Comparison of ENCODE assay signal across 17 cellular contexts in genomic region chr16:35147556-35148504, GRCh38.
DNase-seq lines count a peak whose midpoint lies in the region; ATAC-seq and TF ChIP-seq lines count a peak whose summit lies in the region.
"Had no signal": no experiment of that assay in that cellular context is flagged by ENCODE, and none has a peak within 500 bp of the region (broad histone marks: within the 10 kb centered on the region; RNA-seq: fewer than 3 reads in every experiment).

No MANE protein-coding gene starts in this region.

- CTCF ChIA-PET in activated CD4-positive, alpha-beta memory T cell treated with anti-CD3 and anti-CD28 coated beads, Interleukin-2, amount 10 ng/mL, durations not matched to agents 7 days and 5 days (lab: Charles Lee), result no interaction called here
- CTCF ChIA-PET in Caco-2 (lab: Charles Lee), result no interaction called here

- H3K36me3 ChIP-seq in H7 (replicated peaks; ENCODE audit: control insufficient read depth, insufficient read depth, low read length) (no peaks in the 10 kb centered on the region), lower lobe of right lung (no peaks in the 10 kb centered on the region), Caco-2 (ENCODE audit: control insufficient read depth, insufficient read depth, low read length) (no peaks in the 10 kb centered on the region)

- no TSS peak for BruUV-seq in Caco-2 (replicated peaks; lab: Mats Ljungman, UMichigan)

- H3K9me3 ChIP-seq in lower lobe of right lung (peaks cover 7% of the 10 kb centered on the region), Caco-2 (no peaks in the 10 kb centered on the region)

- no peak overlapping the region for H3K4me3 ChIP-seq in H7 (ENCODE audit: insufficient read depth, low read depth, low read length)
- no peak overlapping the region for H3K4me3 ChIP-seq in lower lobe of right lung
- H3K4me3 ChIP-seq in Caco-2 (ENCODE audit: low read depth, low read length), result no peak overlapping the region
- H3K4me3 ChIP-seq: GM12878, GM23248 had no signal

- no peak for ATAC-seq in lower lobe of right lung
- ATAC-seq: CD8-positive, alpha-beta T cell; GM12878; HCT116 had no signal

- no peak overlapping the region for H3K27ac Mint-ChIP-seq in chondrocyte (ENCODE audit: unreplicated experiment)
- H3K27ac Mint-ChIP-seq in activated CD4-positive, alpha-beta memory T cell treated with anti-CD3 and anti-CD28 coated beads, Interleukin-2, amount 10 ng/mL, durations not matched to agents 7 days and 5 days, result no peak overlapping the region
- no peak overlapping the region for H3K27ac Mint-ChIP-seq in Caco-2 (ENCODE audit: unreplicated experiment)
- H3K27ac Mint-ChIP-seq: CD4-positive, CD25-positive, alpha-beta regulatory T cell; CD8-positive, alpha-beta T cell; H9 had no signal

- H3K4me1 ChIP-seq in lower lobe of right lung (no peaks in the 10 kb centered on the region), Caco-2 (no peaks in the 10 kb centered on the region)

- H3K4me3 Mint-ChIP-seq in chondrocyte (ENCODE audit: unreplicated experiment) (no peak overlapping the region), Caco-2 (ENCODE audit: unreplicated experiment) (no peak overlapping the region)
- no peak overlapping the region for H3K4me3 Mint-ChIP-seq in activated CD4-positive, alpha-beta memory T cell treated with anti-CD3 and anti-CD28 coated beads, Interleukin-2, amount 10 ng/mL, durations not matched to agents 7 days and 5 days
- H3K4me3 Mint-ChIP-seq: CD4-positive, CD25-positive, alpha-beta regulatory T cell; CD8-positive, alpha-beta T cell; H9 had no signal

- TF ChIP-seq CTCF in chondrocyte (IDR thresholded peaks at IDR 0.05), result no peak
- TF ChIP-seq CTCF in lower lobe of right lung (IDR thresholded peaks at IDR 0.05), result no peak
- no peak for TF ChIP-seq CTCF in Caco-2 (IDR thresholded peaks at IDR 0.05; ENCODE audit: insufficient read depth in 1 of 2, low read depth in 1 of 2, low read length in 1 of 2, severe bottlenecking in 1 of 2, unreplicated experiment in 1 of 2)

- intact Hi-C loops in lower lobe of right lung (cut with DNase I), result no loop called here
- intact Hi-C loops in Caco-2 (cut with micrococcal nuclease; ENCODE audit: unreplicated experiment), result no loop called here

- H3K9me3 Mint-ChIP-seq in chondrocyte (ENCODE audit: low read depth) (peaks cover 59% of the 10 kb centered on the region), Caco-2 (ENCODE audit: unreplicated experiment) (peaks cover 18% of the 10 kb centered on the region)
- peaks cover 39% of the 10 kb centered on the region for H3K9me3 Mint-ChIP-seq in activated CD4-positive, alpha-beta memory T cell treated with anti-CD3 and anti-CD28 coated beads, Interleukin-2, amount 10 ng/mL, durations not matched to agents 7 days and 5 days

- H3K27ac ChIP-seq in lower lobe of right lung, result no peak overlapping the region
- H3K27ac ChIP-seq: GM23248 had no signal

- POLR2A ChIA-PET in activated CD4-positive, alpha-beta memory T cell treated with anti-CD3 and anti-CD28 coated beads, Interleukin-2, amount 10 ng/mL, durations not matched to agents 7 days and 5 days (lab: Charles Lee), result no interaction called here
- POLR2A ChIA-PET in Caco-2 (lab: Charles Lee), result no interaction called here

- H3K4me1 Mint-ChIP-seq in chondrocyte (ENCODE audit: low read depth) (no peaks in the 10 kb centered on the region), Caco-2 (ENCODE audit: low read depth, unreplicated experiment) (no peaks in the 10 kb centered on the region)
- no peaks in the 10 kb centered on the region for H3K4me1 Mint-ChIP-seq in activated CD4-positive, alpha-beta memory T cell treated with anti-CD3 and anti-CD28 coated beads, Interleukin-2, amount 10 ng/mL, durations not matched to agents 7 days and 5 days
- H3K4me1 Mint-ChIP-seq: CD4-positive, CD25-positive, alpha-beta regulatory T cell; H9 had no signal

- H3K27me3 Mint-ChIP-seq in chondrocyte (ENCODE audit: low read depth) (no peaks in the 10 kb centered on the region), Caco-2 (ENCODE audit: insufficient read depth, unreplicated experiment) (no peaks in the 10 kb centered on the region)
- no peaks in the 10 kb centered on the region for H3K27me3 Mint-ChIP-seq in activated CD4-positive, alpha-beta memory T cell treated with anti-CD3 and anti-CD28 coated beads, Interleukin-2, amount 10 ng/mL, durations not matched to agents 7 days and 5 days
- H3K27me3 Mint-ChIP-seq: CD4-positive, CD25-positive, alpha-beta regulatory T cell had no signal

- no peaks in the 10 kb centered on the region for H3K27me3 ChIP-seq in H7 (ENCODE audit: control insufficient read depth, insufficient read depth, low read length)
- H3K27me3 ChIP-seq in lower lobe of right lung (ENCODE audit: low read depth), result no peaks in the 10 kb centered on the region
- H3K27me3 ChIP-seq in Caco-2 (replicated peaks; ENCODE audit: control insufficient read depth, insufficient read depth, low read length), result no peaks in the 10 kb centered on the region

- H3K36me3 Mint-ChIP-seq in chondrocyte (ENCODE audit: low read depth) (no peaks in the 10 kb centered on the region), Caco-2 (ENCODE audit: insufficient read depth, unreplicated experiment) (no peaks in the 10 kb centered on the region)
- peaks cover 2% of the 10 kb centered on the region for H3K36me3 Mint-ChIP-seq in activated CD4-positive, alpha-beta memory T cell treated with anti-CD3 and anti-CD28 coated beads, Interleukin-2, amount 10 ng/mL, durations not matched to agents 7 days and 5 days (ENCODE audit: low read depth)
- H3K36me3 Mint-ChIP-seq: CD4-positive, CD25-positive, alpha-beta regulatory T cell; CD8-positive, alpha-beta T cell had no signal

- DNase-seq in H7 (peak; percentile 1), chondrocyte (ENCODE audit: low spot score) (peak; percentile 54), lower lobe of right lung (peak; percentile 14), T-helper 9 cell (no peak), Caco-2 (no peak)
- DNase-seq in activated CD4-positive, alpha-beta memory T cell treated with anti-CD3 and anti-CD28 coated beads, Interleukin-2, amount 10 ng/mL, durations not matched to agents 7 days and 5 days, result no peak
- DNase-seq: C1 segment of cervical spinal cord; CD4-positive, CD25-positive, alpha-beta regulatory T cell; DMS 273 treated with DMSO at 0.1 percent for 48 hours; DMS79; EL; GDM1; GM23248; H9 had no signal

Comparison
In these comparisons a context has a peak if more than half of its experiments do, and no peak if none do; other contexts are left out.
1. DNase-seq: peak in H7 (single experiment), chondrocyte (single experiment) and lower lobe of right lung (single experiment); none in T-helper 9 cell (single experiment), activated CD4-positive, alpha-beta memory T cell treated with anti-CD3 and anti-CD28 coated beads, Interleukin-2, amount 10 ng/mL, durations not matched to agents 7 days and 5 days (single experiment) and Caco-2 (0 of 2).